15 cellular contexts compared by ENCODE assay signal in the genomic region with DNA sequence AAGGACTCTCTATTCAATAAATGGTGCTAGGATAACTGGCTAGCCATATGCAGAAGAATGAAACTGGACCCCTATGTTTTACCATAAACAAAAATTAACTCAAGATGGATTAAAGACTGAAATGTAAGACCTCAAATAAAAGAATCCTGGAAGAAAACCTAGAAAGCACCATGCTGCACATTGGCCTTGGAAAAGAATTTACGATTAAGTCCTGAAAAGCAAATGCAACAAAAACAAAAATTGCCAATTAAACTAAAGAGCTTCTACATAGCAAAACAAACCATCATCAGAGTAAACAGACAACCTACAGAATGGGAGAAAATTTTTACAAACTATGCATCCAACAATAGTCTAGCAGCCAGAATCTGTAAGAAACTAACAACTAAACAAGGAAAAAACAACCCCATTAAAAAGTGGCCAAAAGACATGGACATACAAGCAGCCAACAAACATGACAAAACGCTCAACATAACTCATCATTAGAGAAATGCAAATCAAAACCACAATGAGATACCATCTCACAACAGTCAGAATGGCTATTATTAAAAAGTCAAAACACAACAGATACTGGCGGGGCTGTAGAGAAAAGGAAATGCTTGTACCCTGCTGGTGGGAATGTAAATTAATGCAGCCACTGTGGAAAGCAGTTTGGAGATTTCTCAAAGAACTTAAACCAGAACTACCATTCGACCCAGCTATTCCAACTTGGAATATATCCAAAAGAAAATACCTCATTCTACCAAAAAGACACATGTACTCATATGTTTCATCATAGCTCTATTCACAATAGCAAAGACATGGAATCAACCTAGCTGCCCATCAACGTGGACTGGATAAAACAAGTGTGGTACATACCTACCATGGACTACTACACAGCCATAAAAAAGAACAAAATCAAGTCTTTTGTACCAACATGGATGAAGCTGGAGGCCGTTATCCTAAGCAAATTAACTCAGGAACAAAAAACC. TPM values are rescaled to one million over a fixed set of nuclear protein-coding genes. Genes with fewer than 3 reads are reported as not detected.
A peak's percentile ranks its signal among the peaks of the same experiment; 100 is the strongest.
DNase-seq lines count a peak whose midpoint lies in the region; ATAC-seq and TF ChIP-seq lines count a peak whose summit lies in the region.
"Had no signal": no experiment of that assay in that cellular context is flagged by ENCODE, and none has a peak within 500 bp of the region (broad histone marks: within the 10 kb centered on the region; RNA-seq: fewer than 3 reads in every experiment).

No MANE protein-coding gene starts in this region.

- intact Hi-C loops in sciatic nerve (cut with DNase I) = no loop called here

- TF ChIP-seq CTCF in fibroblast of mammary gland (conservative IDR thresholded peaks at IDR 0.05; ENCODE audit: control insufficient read depth, insufficient read depth, low read depth, low read length) (no peak), GM13977 (IDR thresholded peaks at IDR 0.05; ENCODE audit: extremely low read depth, insufficient read depth, missing control alignments) (no peak)

- H3K4me3 ChIP-seq in fibroblast of mammary gland (ENCODE audit: control insufficient read depth, low read depth, low read length) = no peak overlapping the region
- H3K4me3 ChIP-seq: prostate gland, thoracic aorta had no signal

- DNase-seq in EL = peak; percentile 54
- DNase-seq in NCI-H226 = peak; percentile 6
- DNase-seq in fibroblast of mammary gland (ENCODE audit: low read depth) = peak; percentile 8
- DNase-seq in sciatic nerve (ENCODE audit: low spot score) = no peak
- DNase-seq in SKM-1 (lab: John Stamatoyannopoulos, UW; ENCODE audit: unreplicated experiment) = no peak
- no peak for DNase-seq in GM13977 (ENCODE audit: low spot score)
- DNase-seq: activated naive CD4-positive, alpha-beta T cell treated with Interleukin-2 at 50 U/mL for 16 hours; brain microvascular endothelial cell; Calu3; head of caudate nucleus; OCI-M1 had no signal

- ATAC-seq in GM21390 (IDR thresholded peaks at IDR 0.05; ENCODE audit: unreplicated experiment) = peak; percentile 54
- no peak for ATAC-seq in sciatic nerve
- ATAC-seq in GM19328 (IDR thresholded peaks at IDR 0.05; ENCODE audit: unreplicated experiment) = no peak

- in situ Hi-C loops in GM13977 (cut with MboI; ENCODE audit: low pct_unique_long_range_greater_than_20kb, low sequenced_read_pairs, unreplicated experiment) = no loop called here

RNA-seq across cellular contexts. Expression of a gene that starts 30.6 kb away (rescaled TPM):
- 135 TPM for total RNA-seq in sciatic nerve

RNA-seq across cellular contexts. Expression of a gene that starts 31.0 kb away (rescaled TPM):
- 30.9 TPM for total RNA-seq in sciatic nerve

Comparison
In these comparisons a context has a peak if more than half of its experiments do, and no peak if none do; other contexts are left out.
1. DNase-seq: peak in EL (single experiment), NCI-H226 (single experiment) and fibroblast of mammary gland (single experiment); none in sciatic nerve (single experiment), SKM-1 (single experiment) and GM13977 (single experiment).